ENCODE assay signal across 9 cellular contexts in the genomic region with DNA sequence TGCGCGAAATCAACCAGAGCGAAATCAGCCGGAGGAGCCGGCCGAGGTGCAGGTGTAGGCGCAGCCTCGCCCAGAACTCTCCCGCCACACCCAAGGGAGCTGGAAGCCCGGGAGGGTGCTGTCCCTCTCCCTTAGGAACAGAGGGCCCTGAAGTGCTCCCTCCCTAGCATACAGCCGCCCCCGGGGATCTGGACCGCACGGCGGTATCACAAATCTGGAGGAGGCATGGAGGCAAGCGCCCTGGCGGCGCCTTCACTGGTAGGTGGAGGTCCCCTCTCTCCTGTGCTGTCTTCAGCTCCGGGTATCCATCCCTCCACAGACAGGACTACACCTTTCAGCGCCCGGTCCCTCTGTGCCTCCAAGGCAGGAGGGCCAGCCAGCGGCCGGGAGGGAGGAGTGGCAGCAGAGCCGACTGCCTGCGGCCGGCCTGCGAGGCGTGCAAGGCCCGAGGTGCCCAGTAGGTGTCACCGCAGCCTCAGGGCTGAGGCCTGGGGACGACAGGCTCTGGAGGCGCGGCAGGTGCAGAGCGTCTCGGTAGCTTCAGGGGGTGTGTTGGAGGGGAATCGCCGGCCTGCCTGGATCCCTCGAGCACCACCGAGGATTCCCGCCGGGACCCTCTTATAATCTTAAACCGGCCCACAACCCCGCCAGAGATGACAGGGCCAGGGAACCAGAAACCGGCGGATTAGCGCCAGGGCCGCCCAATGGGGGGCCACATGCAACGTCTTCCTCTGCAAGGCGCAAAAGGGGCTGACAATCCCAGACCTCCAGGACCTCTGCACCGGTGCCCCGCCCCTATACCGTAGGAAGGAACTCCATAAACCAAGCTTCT. TPM values are rescaled to one million over a fixed set of nuclear protein-coding genes. Genes with fewer than 3 reads are reported as not detected.
DNase-seq lines count a peak whose midpoint lies in the region; ATAC-seq and TF ChIP-seq lines count a peak whose summit lies in the region.
"Had no signal": no experiment of that assay in that cellular context is flagged by ENCODE, and none has a peak within 500 bp of the region (broad histone marks: within the 10 kb centered on the region; RNA-seq: fewer than 3 reads in every experiment).

No MANE protein-coding gene starts in this region.

- H2AFZ ChIP-seq in OCI-LY7 (ENCODE audit: low read length) (no peak overlapping the region), neural cell (ENCODE audit: low read depth, low read length) (no peak overlapping the region)

- H3K36me3 Mint-ChIP-seq in CD14-positive monocyte: peaks cover 0 to 3% of the 10 kb centered on the region in 2 donors
- no peaks in the 10 kb centered on the region for H3K36me3 Mint-ChIP-seq in stimulated activated naive CD8-positive, alpha-beta T cell treated with anti-CD3 and anti-CD28 coated beads, Interleukin-15, Interleukin-2, amounts not matched to agents 100 ng/mL and 50 ng/mL, for 24 hours (ENCODE audit: low read depth)

- intact Hi-C loops in CD14-positive monocyte (cut with micrococcal nuclease): loop anchor here (2.0 to 10.0 kb wide), 5 partner anchors 59 to 247 kb away; partner anchors contain the start of gene PTPRN (in 1 of the 2)
- intact Hi-C loops in OCI-LY7 (cut with micrococcal nuclease; ENCODE audit: unreplicated experiment): loop anchor here (1.0 to 5.0 kb wide), 4 partner anchors 44 to 237 kb away; no protein-coding TSS in a partner anchor

- no peak overlapping the region for H3K4me3 ChIP-seq in OCI-LY7 (ENCODE audit: low read depth, low read length, poor library complexity, severe bottlenecking)
- H3K4me3 ChIP-seq in fibroblast of pulmonary artery (replicated peaks; ENCODE audit: low read depth, low read length): no peak overlapping the region
- peak overlapping the region; percentile 59 for H3K4me3 ChIP-seq in neural cell (ENCODE audit: low read length)
- H3K4me3 ChIP-seq: SK-N-MC had no signal

- H3F3A ChIP-seq in neural cell (ENCODE audit: insufficient read depth, low read length, poor library complexity, severe bottlenecking): no peaks in the 10 kb centered on the region

- no peaks in the 10 kb centered on the region for H3K4me1 ChIP-seq in OCI-LY7 (ENCODE audit: insufficient read depth, low read length, poor library complexity, severe bottlenecking)

- H3K27ac ChIP-seq in OCI-LY7 (ENCODE audit: low read depth, low read length, poor library complexity, severe bottlenecking) (no peak overlapping the region), neural cell (ENCODE audit: low read length) (no peak overlapping the region)
- H3K27ac ChIP-seq: SK-N-MC had no signal

- H3K4me3 Mint-ChIP-seq in CD14-positive monocyte: peak overlapping the region in 1 of 2 donors; percentile 76
- peak overlapping the region; percentile 45 for H3K4me3 Mint-ChIP-seq in stimulated activated naive CD8-positive, alpha-beta T cell treated with anti-CD3 and anti-CD28 coated beads, Interleukin-15, Interleukin-2, amounts not matched to agents 100 ng/mL and 50 ng/mL, for 24 hours

- peak overlapping the region; percentile 20 for H3K9ac ChIP-seq in neural cell (ENCODE audit: low read length)

- H3K9me2 ChIP-seq in OCI-LY7 (ENCODE audit: insufficient read depth, low read length) (no peaks in the 10 kb centered on the region), neural cell (ENCODE audit: insufficient read depth, low read length) (no peaks in the 10 kb centered on the region)

- DNase-seq in CD14-positive monocyte (ENCODE audit: low spot score) (peak; percentile 58), HPDE6-E6E7 (ENCODE audit: extremely low spot score) (peak; percentile 42), OCI-LY7 (ENCODE audit: low spot score) (peak; percentile 74), fibroblast of pulmonary artery (ENCODE audit: low read depth) (peak; percentile 73)
- peak; percentile 85 to 90 for DNase-seq in activated T-cell treated with anti-CD3 and anti-CD28 coated beads, Interleukin-2, amount 50 U/mL, for 48 hours

- no peaks in the 10 kb centered on the region for H4K20me1 ChIP-seq in OCI-LY7 (ENCODE audit: insufficient read depth, low read length)
- no peaks in the 10 kb centered on the region for H4K20me1 ChIP-seq in neural cell (ENCODE audit: insufficient read depth)

- H3K9me3 ChIP-seq in OCI-LY7 (ENCODE audit: low read length) (no peaks in the 10 kb centered on the region), neural cell (ENCODE audit: low read length) (no peaks in the 10 kb centered on the region)

- H3K4me2 ChIP-seq in OCI-LY7 (ENCODE audit: low read length) (no peak overlapping the region), neural cell (ENCODE audit: low read length) (no peak overlapping the region)

- no peak for TF ChIP-seq EP300 in neural cell (conservative IDR thresholded peaks at IDR 0.05; ENCODE audit: poor library complexity, severe bottlenecking)

- CTCF ChIA-PET in OCI-LY7 (lab: Charles Lee; ENCODE audit: unreplicated experiment): interaction anchor here (0.8 to 1.1 kb wide), 2 partner anchors 64 to 96 kb away, joined by 3 to 4 read pairs; no protein-coding TSS in a partner anchor

- no peaks in the 10 kb centered on the region for H3K79me2 ChIP-seq in OCI-LY7 (ENCODE audit: insufficient read depth, low read depth, low read length)
- H3K79me2 ChIP-seq in neural cell (replicated peaks; ENCODE audit: insufficient read depth, low read length): no peaks in the 10 kb centered on the region

- peak; percentile 95 for TF ChIP-seq RAD21 in neural cell (conservative IDR thresholded peaks at IDR 0.05)

- H3K9me3 Mint-ChIP-seq in CD14-positive monocyte: peaks cover 0 to 31% (median 4%) of the 10 kb centered on the region in 7 donors
- no peaks in the 10 kb centered on the region for H3K9me3 Mint-ChIP-seq in stimulated activated naive CD8-positive, alpha-beta T cell treated with anti-CD3 and anti-CD28 coated beads, Interleukin-15, Interleukin-2, amounts not matched to agents 100 ng/mL and 50 ng/mL, for 24 hours

- H3K27me3 ChIP-seq in neural cell (ENCODE audit: insufficient read depth, low read depth, low read length): peaks cover 96% of the 10 kb centered on the region

- peak; percentile 91 for TF ChIP-seq CTCF in CD14-positive monocyte (IDR thresholded peaks at IDR 0.05)
- TF ChIP-seq CTCF in OCI-LY7 (conservative IDR thresholded peaks at IDR 0.05; ENCODE audit: low read length): peak; percentile 84
- TF ChIP-seq CTCF in fibroblast of pulmonary artery (IDR thresholded peaks at IDR 0.05; ENCODE audit: low read length, missing control alignments): peak; percentile 85
- TF ChIP-seq CTCF in neural cell (IDR thresholded peaks at IDR 0.05; ENCODE audit: poor library complexity, severe bottlenecking): peak; percentile 97

- H3K27ac Mint-ChIP-seq in CD14-positive monocyte: peak overlapping the region in 1 of 7 donors; percentile 6
- no peak overlapping the region for H3K27ac Mint-ChIP-seq in stimulated activated naive CD8-positive, alpha-beta T cell treated with anti-CD3 and anti-CD28 coated beads, Interleukin-15, Interleukin-2, amounts not matched to agents 100 ng/mL and 50 ng/mL, for 24 hours

- H3K4me1 Mint-ChIP-seq in CD14-positive monocyte: peaks cover 17% of the 10 kb centered on the region
- peaks cover 23% of the 10 kb centered on the region for H3K4me1 Mint-ChIP-seq in stimulated activated naive CD8-positive, alpha-beta T cell treated with anti-CD3 and anti-CD28 coated beads, Interleukin-15, Interleukin-2, amounts not matched to agents 100 ng/mL and 50 ng/mL, for 24 hours (ENCODE audit: low read depth)

- H3K36me3 ChIP-seq in OCI-LY7 (ENCODE audit: insufficient read depth, low read length): no peaks in the 10 kb centered on the region
- no peaks in the 10 kb centered on the region for H3K36me3 ChIP-seq in neural cell (ENCODE audit: insufficient read depth, low read length)

- peak; percentile 92 for ATAC-seq in GM19455 (IDR thresholded peaks at IDR 0.05; ENCODE audit: unreplicated experiment)

- no TSS peak for BruUV-seq in OCI-LY7 (replicated peaks; lab: Mats Ljungman, UMichigan)

- peaks cover 67 to 87% (median 82%) of the 10 kb centered on the region in 3 donors for H3K27me3 Mint-ChIP-seq in CD14-positive monocyte (ENCODE audit: low read depth in 3 of 3)
- H3K27me3 Mint-ChIP-seq in stimulated activated naive CD8-positive, alpha-beta T cell treated with anti-CD3 and anti-CD28 coated beads, Interleukin-15, Interleukin-2, amounts not matched to agents 100 ng/mL and 50 ng/mL, for 24 hours: peaks cover 56% of the 10 kb centered on the region

- POLR2A ChIA-PET in OCI-LY7 (lab: Charles Lee): no interaction called here

TF ChIP-seq in neural cell, 6 proteins besides CTCF, POLR2A, EP300 and RAD21:
- TF ChIP-seq TAF1 (IDR thresholded peaks at IDR 0.05; ENCODE audit: low read depth): no peak
- TF ChIP-seq SMC3 (conservative IDR thresholded peaks at IDR 0.05; ENCODE audit: poor library complexity): peak; percentile 89

RNA-seq across cellular contexts. Expression of gene IHH, which starts 2.8 kb away (rescaled TPM):
- not detected for polyA plus RNA-seq in CD14-positive monocyte
- not detected in 2 replicates for total RNA-seq in OCI-LY7 (2014; rRNA removed; shearing (Covaris generic))
- not detected in 2 replicates for total RNA-seq in OCI-LY7 (2022)
- 0.36 TPM in 1 of 2 replicates, not detected in the other for polyA plus RNA-seq in neural cell
- not detected in 2 replicates for polyA minus RNA-seq in neural cell

RNA-seq across cellular contexts. Expression of gene CFAP65, which starts 16.6 kb away (rescaled TPM):
- polyA plus RNA-seq in CD14-positive monocyte: not detected
- not detected in 2 replicates for total RNA-seq in OCI-LY7 (2014; rRNA removed; shearing (Covaris generic))
- total RNA-seq in OCI-LY7 (2022): not detected in 2 replicates
- 1.1 and 1.7 TPM in 2 replicates for polyA plus RNA-seq in neural cell
- polyA minus RNA-seq in neural cell: 0.24 and 0.46 TPM in 2 replicates
